23 cellular contexts compared by ENCODE assay signal in genomic region chr7:119681336-119681735, GRCh38.
"Had no signal": no experiment of that assay in that cellular context is flagged by ENCODE, and none has a peak within 500 bp of the region (broad histone marks: within the 10 kb centered on the region; RNA-seq: fewer than 3 reads in every experiment).

No MANE protein-coding gene starts in this region.

- H3K4me1 Mint-ChIP-seq: naive thymus-derived CD8-positive, alpha-beta T cell had no signal

- H3K27ac Mint-ChIP-seq: naive thymus-derived CD8-positive, alpha-beta T cell had no signal

- H3K27me3 Mint-ChIP-seq: naive thymus-derived CD8-positive, alpha-beta T cell had no signal

- H3K27me3 ChIP-seq: dorsolateral prefrontal cortex, esophagus squamous epithelium, gastrocnemius medialis, heart right ventricle, left lung had no signal

- H3K4me1 ChIP-seq: esophagus squamous epithelium, gastrocnemius medialis, heart right ventricle, left lung, lower lobe of right lung had no signal

- H3K4me3 ChIP-seq: coronary artery, dorsolateral prefrontal cortex, esophagus squamous epithelium, gastrocnemius medialis, heart right ventricle, left lung, lower lobe of right lung had no signal

- DNase-seq: dermis blood vessel endothelial cell; dorsolateral prefrontal cortex; effector CD4-positive, alpha-beta T cell; effector memory CD4-positive, alpha-beta T cell; erythroblast; esophagus squamous epithelium; foreskin fibroblast; foreskin melanocyte; gastrocnemius medialis; glutamatergic neuron; head of caudate nucleus; heart right ventricle; hippocampal formation; left cardiac atrium; left lung; left ventricle myocardium superior; lower lobe of right lung; mesenchymal stem cell; midbrain; naive thymus-derived CD8-positive, alpha-beta T cell had no signal

- H3K27ac ChIP-seq: coronary artery, dorsolateral prefrontal cortex, epithelial cell of prostate, esophagus squamous epithelium, gastrocnemius medialis, heart right ventricle, left lung, lower lobe of right lung had no signal

- H3K4me3 Mint-ChIP-seq: naive thymus-derived CD8-positive, alpha-beta T cell had no signal

- ATAC-seq: esophagus mucosa; gastrocnemius medialis; heart right ventricle; left cardiac atrium; left lung; left ventricle myocardium superior; lower lobe of right lung; naive thymus-derived CD8-positive, alpha-beta T cell had no signal

- H3K36me3 ChIP-seq: esophagus squamous epithelium, gastrocnemius medialis, heart right ventricle, left lung, lower lobe of right lung had no signal

- H3K9me3 ChIP-seq: esophagus squamous epithelium, gastrocnemius medialis, heart right ventricle, left lung, lower lobe of right lung had no signal

- H3K36me3 Mint-ChIP-seq: naive thymus-derived CD8-positive, alpha-beta T cell had no signal
